29 cellular contexts compared by ENCODE assay signal in genomic region chr19:765179-765738, GRCh38. TPM values are rescaled to one million over a fixed set of nuclear protein-coding genes. Genes with fewer than 3 reads are reported as not detected.
"Had no signal": no experiment of that assay in that cellular context is flagged by ENCODE, and none has a peak within 500 bp of the region (broad histone marks: within the 10 kb centered on the region; RNA-seq: fewer than 3 reads in every experiment).

No MANE protein-coding gene starts in this region.

- H3K9me3 ChIP-seq: right atrium auricular region, uterus had no signal

- H3K36me3 ChIP-seq: brain microvascular endothelial cell, heart right ventricle, right atrium auricular region, uterus had no signal

- ATAC-seq: activated T-cell treated with anti-CD3 and anti-CD28 coated beads, Interleukin-2, amount 50 U/mL, for 4 hours; activated T-helper 17 cell treated with anti-CD3 and anti-CD28 coated beads, Interleukin-2, amount 50 U/mL, for 72 hours; heart right ventricle; naive thymus-derived CD4-positive, alpha-beta T cell had no signal

- H3K4me1 ChIP-seq: uterus had no signal

- H3K27ac ChIP-seq: brain microvascular endothelial cell, coronary artery, dorsolateral prefrontal cortex, heart right ventricle, right atrium auricular region, uterus, VCaP had no signal

- DNase-seq: activated CD4-positive, alpha-beta T cell treated with anti-CD3 and anti-CD28 coated beads for 48 hours; activated CD4-positive, alpha-beta T cell treated with anti-CD3 and anti-CD28 coated beads, Interleukin-2, amount 50 U/mL, for 48 hours; activated gamma-delta T cell treated with Interleukin-2 at 50 U/mL for 16 hours; activated naive CD4-positive, alpha-beta T cell treated with anti-CD3 and anti-CD28 coated beads, Interleukin-2, amount 50 U/mL, for 16 hours; activated T-cell treated with anti-CD3 and anti-CD28 coated beads, Interleukin-2, amount 50 U/mL, for 4 hours; amniotic stem cell; brain microvascular endothelial cell; dorsolateral prefrontal cortex; effector memory CD4-positive, alpha-beta T cell; foreskin fibroblast; heart right ventricle; naive thymus-derived CD4-positive, alpha-beta T cell; occipital lobe; stimulated activated CD4-positive, alpha-beta T cell treated with anti-CD3 and anti-CD28 coated beads, Interleukin-2, amount 100 ng/mL, for 48 hours; stimulated activated naive CD4-positive, alpha-beta T cell treated with Interleukin-2 at 50 U/mL for 16 hours; SW 1271; T-helper 9 cell; uterus had no signal

- H3K27me3 ChIP-seq: brain microvascular endothelial cell, dorsolateral prefrontal cortex, right atrium auricular region, uterus had no signal

- H3K4me3 ChIP-seq: coronary artery, dorsolateral prefrontal cortex, heart right ventricle, right atrium auricular region, uterus had no signal

- FAIRE-seq: astrocyte, islet of Langerhans, TTC549 had no signal

RNA-seq across cellular contexts. Expression of gene MISP, which starts 14.3 kb away (rescaled TPM):
- total RNA-seq: cardiac septum; heart right ventricle; naive thymus-derived CD4-positive, alpha-beta T cell; occipital lobe; pulmonary artery endothelial cell had no signal
- polyA plus RNA-seq: naive thymus-derived CD4-positive, alpha-beta T cell had no signal

RNA-seq across cellular contexts. Expression of gene PLPPR3, which starts 56.5 kb away (rescaled TPM):
- total RNA-seq: activated T-helper 17 cell treated with anti-CD3 and anti-CD28 coated beads, Interleukin-2, amount 50 U/mL, for 72 hours; cardiac septum; heart right ventricle; naive thymus-derived CD4-positive, alpha-beta T cell; right atrium auricular region had no signal
- polyA plus RNA-seq: esophagus; heart right ventricle; liver; naive thymus-derived CD4-positive, alpha-beta T cell had no signal

RNA-seq across cellular contexts. Expression of gene PALM, which starts 56.5 kb away (rescaled TPM):
- polyA plus RNA-seq: naive thymus-derived CD4-positive, alpha-beta T cell had no signal
